10 cellular contexts compared by ENCODE assay signal in genomic region chr16:89257757-89258465, GRCh38. TPM values are rescaled to one million over a fixed set of nuclear protein-coding genes. Genes with fewer than 3 reads are reported as not detected.
DNase-seq lines count a peak whose midpoint lies in the region; ATAC-seq and TF ChIP-seq lines count a peak whose summit lies in the region.
"Had no signal": no experiment of that assay in that cellular context is flagged by ENCODE, and none has a peak within 500 bp of the region (broad histone marks: within the 10 kb centered on the region; RNA-seq: fewer than 3 reads in every experiment).

No MANE protein-coding gene starts in this region.

- no CpG with 5 or more reads among the region's 18 CpGs for WGBS in trophoblast cell (ENCODE audit: extremely low coverage, insufficient coverage, insufficient read length)
- WGBS in adrenal gland, 4 donors = 79 to 86% (median 83%) methylated on average over 18 of the region's 18 CpGs

- H4K12ac ChIP-seq in trophoblast cell (ENCODE audit: low read depth, low read length) = no peak overlapping the region

- no peak overlapping the region for H2BK12ac ChIP-seq in trophoblast cell (ENCODE audit: low read length)

- peaks cover 9% of the 10 kb centered on the region for H3K27me3 ChIP-seq in trophoblast cell (ENCODE audit: insufficient read depth, low read length)
- H3K27me3 ChIP-seq in adrenal gland = no peaks in the 10 kb centered on the region
- H3K27me3 ChIP-seq: SJCRH30 had no signal

- H3K27me3 Mint-ChIP-seq in Calu3 (ENCODE audit: unreplicated experiment) (peaks cover 27% of the 10 kb centered on the region), IgD-negative memory B cell (peaks cover 33% of the 10 kb centered on the region)
- H3K27me3 Mint-ChIP-seq in effector memory CD8-positive, alpha-beta T cell = peaks cover 26 to 30% of the 10 kb centered on the region in 2 donors

- H3K36me3 ChIP-seq in trophoblast cell (ENCODE audit: control insufficient read depth in 1 of 2, insufficient read depth in 2 of 2, low read length in 2 of 2) (no peaks in the 10 kb centered on the region), adrenal gland (replicated peaks in 1 of 2) (no peaks in the 10 kb centered on the region)
- H3K36me3 ChIP-seq: SJCRH30, tibial artery had no signal

- no peak overlapping the region for H2AFZ ChIP-seq in trophoblast cell (ENCODE audit: insufficient read depth, low read length, poor library complexity)

- peaks cover 2 to 3% of the 10 kb centered on the region in 2 experiments for H3K4me1 ChIP-seq in trophoblast cell (ENCODE audit: control insufficient read depth in 1 of 2, insufficient read depth in 2 of 2, low read length in 2 of 2)
- H3K4me1 ChIP-seq in adrenal gland (replicated peaks in 1 of 2) = peaks cover 11 to 13% of the 10 kb centered on the region in 2 donors
- H3K4me1 ChIP-seq: SJCRH30 had no signal

- no peak for ATAC-seq in effector memory CD8-positive, alpha-beta T cell (replicated peaks)
- no peak for ATAC-seq in HG02884 (IDR thresholded peaks at IDR 0.05; ENCODE audit: unreplicated experiment)

- DNase-seq in Calu3 (no peak), trophoblast cell (no peak), adrenal gland (no peak)
- DNase-seq in effector memory CD8-positive, alpha-beta T cell = no peak
- DNase-seq in activated CD4-positive, alpha-beta T cell treated with anti-CD3 and anti-CD28 coated beads, Interleukin-2, amount 50 U/mL, for 48 hours = no peak
- DNase-seq: cerebellar nuclear complex, SJCRH30, tibial artery had no signal

- H2BK5ac ChIP-seq in trophoblast cell (ENCODE audit: low read depth, low read length, poor library complexity) = no peak overlapping the region

- H3K18ac ChIP-seq in trophoblast cell (ENCODE audit: low read length) = no peak overlapping the region

- H3K4me3 Mint-ChIP-seq in Calu3 (ENCODE audit: low read depth, unreplicated experiment) (peak overlapping the region; percentile 66), IgD-negative memory B cell (peak overlapping the region; percentile 2 to 76 (median 36))
- H3K4me3 Mint-ChIP-seq in effector memory CD8-positive, alpha-beta T cell = peak overlapping the region; percentile 70 to 80

- peaks cover 27% of the 10 kb centered on the region for H3K36me3 Mint-ChIP-seq in Calu3 (ENCODE audit: insufficient read depth, unreplicated experiment)
- H3K36me3 Mint-ChIP-seq in IgD-negative memory B cell = no peaks in the 10 kb centered on the region
- H3K36me3 Mint-ChIP-seq in effector memory CD8-positive, alpha-beta T cell (ENCODE audit: insufficient read depth) = peaks cover 10% of the 10 kb centered on the region

- peaks cover 8% of the 10 kb centered on the region for H3K9me3 ChIP-seq in trophoblast cell (ENCODE audit: insufficient read depth, low read depth, low read length)
- no peaks in the 10 kb centered on the region for H3K9me3 ChIP-seq in adrenal gland (replicated peaks in 1 of 3)
- H3K9me3 ChIP-seq: SJCRH30 had no signal

- peaks cover 2% of the 10 kb centered on the region for H3K79me1 ChIP-seq in trophoblast cell (ENCODE audit: low read length)

- peak overlapping the region; percentile 40 for H3K4me2 ChIP-seq in trophoblast cell (ENCODE audit: low read length)

- peaks cover 20% of the 10 kb centered on the region for H3K4me1 Mint-ChIP-seq in Calu3 (ENCODE audit: low read depth, unreplicated experiment)
- H3K4me1 Mint-ChIP-seq in IgD-negative memory B cell = peaks cover 3 to 5% (median 5%) of the 10 kb centered on the region in 3 donors
- peaks cover 12 to 20% of the 10 kb centered on the region in 2 donors for H3K4me1 Mint-ChIP-seq in effector memory CD8-positive, alpha-beta T cell (ENCODE audit: low read depth in 2 of 2)

- H3K14ac ChIP-seq in trophoblast cell (ENCODE audit: low read length) = no peak overlapping the region

- no peak overlapping the region for H3K9ac ChIP-seq in trophoblast cell (ENCODE audit: low read length)

- no peaks in the 10 kb centered on the region for H3K9me3 Mint-ChIP-seq in Calu3 (ENCODE audit: low read depth, unreplicated experiment)
- H3K9me3 Mint-ChIP-seq in IgD-negative memory B cell = peaks cover 0 to 4% (median 0%) of the 10 kb centered on the region in 3 donors
- no peaks in the 10 kb centered on the region for H3K9me3 Mint-ChIP-seq in effector memory CD8-positive, alpha-beta T cell

- no peaks in the 10 kb centered on the region for H3K79me2 ChIP-seq in trophoblast cell (ENCODE audit: control insufficient read depth, insufficient read depth, low read length, poor library complexity)

- no peak for TF ChIP-seq POLR2A in adrenal gland (IDR thresholded peaks at IDR 0.05)

- H3K27ac ChIP-seq in trophoblast cell (ENCODE audit: low read depth, low read length) = no peak overlapping the region
- peak overlapping the region in 1 of 5 donors; percentile 74 for H3K27ac ChIP-seq in adrenal gland
- H3K27ac ChIP-seq: SJCRH30, tibial artery had no signal

- no peak overlapping the region for H4K8ac ChIP-seq in trophoblast cell (ENCODE audit: low read depth, low read length)

- TF ChIP-seq CTCF in Calu3 (IDR thresholded peaks at IDR 0.05; ENCODE audit: unreplicated experiment) = no peak
- TF ChIP-seq CTCF in adrenal gland (IDR thresholded peaks at IDR 0.05) = no peak

- no peak overlapping the region for H4K91ac ChIP-seq in trophoblast cell (ENCODE audit: low read depth, low read length)

- H3K23ac ChIP-seq in trophoblast cell (ENCODE audit: low read length) = no peak overlapping the region

- no peak overlapping the region for H2BK120ac ChIP-seq in trophoblast cell (ENCODE audit: insufficient read depth, low read length, poor library complexity)

- H3K4me3 ChIP-seq in trophoblast cell (ENCODE audit: low read depth, low read length) (no peak overlapping the region), adrenal gland (peak overlapping the region in 1 of 4 donors; percentile 57)
- H3K4me3 ChIP-seq: SJCRH30 had no signal

- BruUV-seq in Calu3 (replicated peaks; lab: Mats Ljungman, UMichigan) = no TSS peak

- H3K27ac Mint-ChIP-seq in Calu3 (ENCODE audit: unreplicated experiment) (peak overlapping the region; percentile 72), IgD-negative memory B cell (peak overlapping the region; percentile 16 to 58 (median 18))
- H3K27ac Mint-ChIP-seq in effector memory CD8-positive, alpha-beta T cell = no peak overlapping the region

- CTCF ChIA-PET in Calu3 (lab: Charles Lee) = no interaction called here

- no peak overlapping the region for H3K4ac ChIP-seq in trophoblast cell (ENCODE audit: low read depth, low read length)

- no peak overlapping the region for H2AK5ac ChIP-seq in trophoblast cell (ENCODE audit: low read length)

- intact Hi-C loops in Calu3 (cut with micrococcal nuclease; ENCODE audit: unreplicated experiment) (no loop called here), adrenal gland (cut with DNase I) (no loop called here)

RNA-seq across cellular contexts. Expression of gene ZNF778, which starts 40.4 kb away (rescaled TPM):
- total RNA-seq in Calu3 (2022) (15.3 and 16.6 TPM in 2 replicates), adrenal gland (10 to 100 TPM in 4 of 8 donors, 1 to 10 TPM in 4; 3.5 to 20.5 (median 11.5) TPM)
- polyA plus RNA-seq in IgD-negative memory B cell (1.3 TPM), adrenal gland (1 to 10 TPM; 1.9 to 8.1 (median 3.8) TPM)
- 11.2 and 13.0 TPM in 2 replicates for polyA plus RNA-seq in trophoblast cell (2013)

RNA-seq across cellular contexts. Expression of gene SLC22A31, which starts 57.6 kb away (rescaled TPM):
- total RNA-seq in Calu3 (2022) = 0.52 and 2.0 TPM in 2 replicates
- not detected for polyA plus RNA-seq in IgD-negative memory B cell
- 2.1 and 2.2 TPM in 2 replicates for polyA plus RNA-seq in trophoblast cell (2013)
- 1 to 10 TPM in 3 of 8 donors, under 1 TPM in 2, not detected in 3; 0.28 to 3.2 (median 2.0) TPM for total RNA-seq in adrenal gland
- polyA plus RNA-seq in adrenal gland = 1 to 10 TPM in 1 of 3 donors, under 1 TPM in 1, not detected in 1; 0.72 to 2.9 TPM
- total RNA-seq: SJCRH30 had no signal

Comparison
In these comparisons a context has a peak if more than half of its experiments do, and no peak if none do; other contexts are left out.
1. H3K27ac Mint-ChIP-seq: peak in Calu3 (single experiment) and IgD-negative memory B cell (3 of 3); none in effector memory CD8-positive, alpha-beta T cell (0 of 2).
2. Peak in every context shown above with its lines, with median percentiles within 50 percentile points of each other: H3K4me3 Mint-ChIP-seq.